In genomic region chr3:48473617-48473952, GRCh38 we compare ENCODE assay signal across 8 cellular contexts. TPM values are rescaled to one million over a fixed set of nuclear protein-coding genes. Genes with fewer than 3 reads are reported as not detected.
DNase-seq lines count a peak whose midpoint lies in the region; ATAC-seq and TF ChIP-seq lines count a peak whose summit lies in the region.

No MANE protein-coding gene starts in this region.

- H3K27me3 ChIP-seq in right lobe of liver, result no peaks in the 10 kb centered on the region

- ATAC-seq in right lobe of liver (no peak), HG02610 (IDR thresholded peaks at IDR 0.05; ENCODE audit: unreplicated experiment) (no peak)

- H3K27ac ChIP-seq in right lobe of liver (peak overlapping the region; percentile 93 to 99 (median 98)), temporal lobe (ENCODE audit: low read depth, low read length) (peak overlapping the region; percentile 98)

- whole genome bisulfite sequencing in right lobe of liver (ENCODE audit: insufficient coverage, low coverage, low lambda C conversion rate, missing lambda C conversion rate), result 58% methylated on average over 5 of the region's 5 CpGs

- H3K36me3 ChIP-seq in right lobe of liver, result peaks cover 0 to 9% (median 0%) of the 10 kb centered on the region in 4 donors

- H3K4me3 Mint-ChIP-seq in activated CD4-positive, alpha-beta T cell treated with anti-CD3 and anti-CD28 coated beads, Interleukin-2, amount 10 ng/mL, durations not matched to agents 24 days and 14 days, result peak overlapping the region; percentile 85
- peak overlapping the region; percentile 76 for H3K4me3 Mint-ChIP-seq in activated T-helper 2 cell treated with anti-CD3 and anti-CD28 coated beads, Interferon-gamma antibody, Interleukin-2, Interleukin-4, amounts not matched to agents 10 μg/mL and 5 μg/mL and 100 μg/mL, durations not matched to agents 14 hours and 24 hours and 36 hours (ENCODE audit: low read depth)

- H3K27me3 Mint-ChIP-seq in activated CD4-positive, alpha-beta T cell treated with anti-CD3 and anti-CD28 coated beads, Interleukin-2, amount 10 ng/mL, durations not matched to agents 24 days and 14 days, result no peaks in the 10 kb centered on the region
- H3K27me3 Mint-ChIP-seq in activated T-helper 2 cell treated with anti-CD3 and anti-CD28 coated beads, Interferon-gamma antibody, Interleukin-2, Interleukin-4, amounts not matched to agents 10 μg/mL and 5 μg/mL and 100 μg/mL, durations not matched to agents 14 hours and 24 hours and 36 hours (ENCODE audit: low read depth), result no peaks in the 10 kb centered on the region

- peaks cover 31% of the 10 kb centered on the region for H3K36me3 Mint-ChIP-seq in activated CD4-positive, alpha-beta T cell treated with anti-CD3 and anti-CD28 coated beads, Interleukin-2, amount 10 ng/mL, durations not matched to agents 24 days and 14 days (ENCODE audit: low read depth)
- peaks cover 22% of the 10 kb centered on the region for H3K36me3 Mint-ChIP-seq in activated T-helper 2 cell treated with anti-CD3 and anti-CD28 coated beads, Interferon-gamma antibody, Interleukin-2, Interleukin-4, amounts not matched to agents 10 μg/mL and 5 μg/mL and 100 μg/mL, durations not matched to agents 14 hours and 24 hours and 36 hours (ENCODE audit: low read depth)

- H3K27ac Mint-ChIP-seq in activated CD4-positive, alpha-beta T cell treated with anti-CD3 and anti-CD28 coated beads, Interleukin-2, amount 10 ng/mL, durations not matched to agents 24 days and 14 days, result peak overlapping the region; percentile 97
- peak overlapping the region; percentile 93 for H3K27ac Mint-ChIP-seq in activated T-helper 2 cell treated with anti-CD3 and anti-CD28 coated beads, Interferon-gamma antibody, Interleukin-2, Interleukin-4, amounts not matched to agents 10 μg/mL and 5 μg/mL and 100 μg/mL, durations not matched to agents 14 hours and 24 hours and 36 hours

- no peak for DNase-seq in activated CD4-positive, alpha-beta T cell treated with anti-CD3 and anti-CD28 coated beads, Interleukin-2, amount 10 ng/mL, durations not matched to agents 24 days and 14 days
- no peak for DNase-seq in activated CD4-positive, alpha-beta T cell treated with anti-CD3 and anti-CD28 coated beads for 48 hours
- no peak for DNase-seq in activated T-helper 2 cell treated with anti-CD3 and anti-CD28 coated beads, Interferon-gamma antibody, Interleukin-2, Interleukin-4, amounts not matched to agents 10 μg/mL and 5 μg/mL and 100 μg/mL, durations not matched to agents 14 hours and 24 hours and 36 hours (ENCODE audit: low spot score)
- no peak for DNase-seq in right lobe of liver
- no peak for DNase-seq in stimulated activated CD4-positive, alpha-beta T cell treated with anti-CD3 and anti-CD28 coated beads, Interleukin-4, amount 100 ng/mL, for 1 hour
- DNase-seq in activated CD4-positive, alpha-beta T cell treated with anti-CD3 and anti-CD28 coated beads for 4 hours, result no peak

- H3K4me1 Mint-ChIP-seq in activated CD4-positive, alpha-beta T cell treated with anti-CD3 and anti-CD28 coated beads, Interleukin-2, amount 10 ng/mL, durations not matched to agents 24 days and 14 days, result peaks cover 47% of the 10 kb centered on the region
- H3K4me1 Mint-ChIP-seq in activated T-helper 2 cell treated with anti-CD3 and anti-CD28 coated beads, Interferon-gamma antibody, Interleukin-2, Interleukin-4, amounts not matched to agents 10 μg/mL and 5 μg/mL and 100 μg/mL, durations not matched to agents 14 hours and 24 hours and 36 hours (ENCODE audit: low read depth), result peaks cover 45% of the 10 kb centered on the region

- intact Hi-C loops in activated CD4-positive, alpha-beta T cell treated with anti-CD3 and anti-CD28 coated beads, Interleukin-2, amount 10 ng/mL, durations not matched to agents 24 days and 14 days (cut with micrococcal nuclease), result loop anchor here (1.0 to 10.0 kb wide), 6 partner anchors 8 to 1851 kb away; partner anchors contain the start of genes ATRIP, CDC25A, HYAL2 and TUSC2
- intact Hi-C loops in activated T-helper 2 cell treated with anti-CD3 and anti-CD28 coated beads, Interferon-gamma antibody, Interleukin-2, Interleukin-4, amounts not matched to agents 10 μg/mL and 5 μg/mL and 100 μg/mL, durations not matched to agents 14 hours and 24 hours and 36 hours (cut with micrococcal nuclease), result loop anchor here (2.0 to 10.0 kb wide), 5 partner anchors 27 to 189 kb away; partner anchors contain the start of genes ATRIP, CELSR3, PFKFB4 and SHISA5
- intact Hi-C loops in right lobe of liver (cut with DNase I), result no loop called here

- no peaks in the 10 kb centered on the region for H3K9me3 ChIP-seq in right lobe of liver

- peak overlapping the region in 1 of 3 donors; percentile 91 for H3K4me3 ChIP-seq in right lobe of liver

- peaks cover 0 to 41% (median 20%) of the 10 kb centered on the region in 4 donors for H3K4me1 ChIP-seq in right lobe of liver

- no peaks in the 10 kb centered on the region for H3K9me3 Mint-ChIP-seq in activated CD4-positive, alpha-beta T cell treated with anti-CD3 and anti-CD28 coated beads, Interleukin-2, amount 10 ng/mL, durations not matched to agents 24 days and 14 days
- no peaks in the 10 kb centered on the region for H3K9me3 Mint-ChIP-seq in activated T-helper 2 cell treated with anti-CD3 and anti-CD28 coated beads, Interferon-gamma antibody, Interleukin-2, Interleukin-4, amounts not matched to agents 10 μg/mL and 5 μg/mL and 100 μg/mL, durations not matched to agents 14 hours and 24 hours and 36 hours

- no peak for TF ChIP-seq POLR2A in right lobe of liver (IDR thresholded peaks at IDR 0.05)

- TF ChIP-seq CTCF in right lobe of liver (IDR thresholded peaks at IDR 0.05), result no peak

RNA-seq across cellular contexts. Expression of gene ATRIP, which starts 27.0 kb away (rescaled TPM):
- total RNA-seq in activated CD4-positive, alpha-beta T cell treated with anti-CD3 and anti-CD28 coated beads, Interleukin-2, amount 10 ng/mL, durations not matched to agents 24 days and 14 days, result 18.3 and 20.0 TPM in 2 replicates
- 16.9 and 17.5 TPM in 2 replicates for total RNA-seq in activated T-helper 2 cell treated with anti-CD3 and anti-CD28 coated beads, Interferon-gamma antibody, Interleukin-2, Interleukin-4, amounts not matched to agents 10 μg/mL and 5 μg/mL and 100 μg/mL, durations not matched to agents 14 hours and 24 hours and 36 hours
- total RNA-seq in right lobe of liver (1 to 10 TPM; 2.4 to 4.5 (median 3.2) TPM), temporal lobe (4.7 TPM)

RNA-seq across cellular contexts. Expression of gene SHISA5, which starts 30.4 kb away (rescaled TPM):
- 79.1 and 84.9 TPM in 2 replicates for total RNA-seq in activated CD4-positive, alpha-beta T cell treated with anti-CD3 and anti-CD28 coated beads, Interleukin-2, amount 10 ng/mL, durations not matched to agents 24 days and 14 days
- 65.6 and 69.5 TPM in 2 replicates for total RNA-seq in activated T-helper 2 cell treated with anti-CD3 and anti-CD28 coated beads, Interferon-gamma antibody, Interleukin-2, Interleukin-4, amounts not matched to agents 10 μg/mL and 5 μg/mL and 100 μg/mL, durations not matched to agents 14 hours and 24 hours and 36 hours
- 100 to 1,000 TPM in 4 of 6 experiments, 10 to 100 TPM in 2; 76.3 to 118 (median 101) TPM for total RNA-seq in right lobe of liver
- total RNA-seq in temporal lobe, result 47.5 TPM

RNA-seq across cellular contexts. Expression of gene TMA7, which starts 33.5 kb away (rescaled TPM):
- total RNA-seq in activated CD4-positive, alpha-beta T cell treated with anti-CD3 and anti-CD28 coated beads, Interleukin-2, amount 10 ng/mL, durations not matched to agents 24 days and 14 days, result 272 and 275 TPM in 2 replicates
- total RNA-seq in activated T-helper 2 cell treated with anti-CD3 and anti-CD28 coated beads, Interferon-gamma antibody, Interleukin-2, Interleukin-4, amounts not matched to agents 10 μg/mL and 5 μg/mL and 100 μg/mL, durations not matched to agents 14 hours and 24 hours and 36 hours, result 270 and 289 TPM in 2 replicates
- total RNA-seq in right lobe of liver, result 100 to 1,000 TPM in 2 of 6 experiments, 10 to 100 TPM in 4; 64.8 to 182 (median 80.1) TPM
- total RNA-seq in temporal lobe, result 120 TPM

RNA-seq across cellular contexts. Expression of gene CCDC51, which starts 33.7 kb away (rescaled TPM):
- 24.4 and 25.9 TPM in 2 replicates for total RNA-seq in activated CD4-positive, alpha-beta T cell treated with anti-CD3 and anti-CD28 coated beads, Interleukin-2, amount 10 ng/mL, durations not matched to agents 24 days and 14 days
- total RNA-seq in activated T-helper 2 cell treated with anti-CD3 and anti-CD28 coated beads, Interferon-gamma antibody, Interleukin-2, Interleukin-4, amounts not matched to agents 10 μg/mL and 5 μg/mL and 100 μg/mL, durations not matched to agents 14 hours and 24 hours and 36 hours, result 22.2 and 23.7 TPM in 2 replicates
- 10 to 100 TPM in 2 of 6 experiments, 1 to 10 TPM in 4; 5.9 to 16.0 (median 8.1) TPM for total RNA-seq in right lobe of liver
- total RNA-seq in temporal lobe, result 7.4 TPM

RNA-seq across cellular contexts. Expression of gene PLXNB1, which starts 43.7 kb away (rescaled TPM):
- 5.7 and 6.5 TPM in 2 replicates for total RNA-seq in activated CD4-positive, alpha-beta T cell treated with anti-CD3 and anti-CD28 coated beads, Interleukin-2, amount 10 ng/mL, durations not matched to agents 24 days and 14 days
- 6.8 and 7.0 TPM in 2 replicates for total RNA-seq in activated T-helper 2 cell treated with anti-CD3 and anti-CD28 coated beads, Interferon-gamma antibody, Interleukin-2, Interleukin-4, amounts not matched to agents 10 μg/mL and 5 μg/mL and 100 μg/mL, durations not matched to agents 14 hours and 24 hours and 36 hours
- total RNA-seq in right lobe of liver (100 to 1,000 TPM in 2 of 6 experiments, 10 to 100 TPM in 4; 65.9 to 132 (median 86.5) TPM), temporal lobe (50.9 TPM)

Comparison
In these comparisons a context has a peak if more than half of its experiments do, and no peak if none do; other contexts are left out.
1. intact Hi-C loops: an anchor here in activated CD4-positive, alpha-beta T cell treated with anti-CD3 and anti-CD28 coated beads, Interleukin-2, amount 10 ng/mL, durations not matched to agents 24 days and 14 days (1.0 to 10.0 kb wide) and activated T-helper 2 cell treated with anti-CD3 and anti-CD28 coated beads, Interferon-gamma antibody, Interleukin-2, Interleukin-4, amounts not matched to agents 10 μg/mL and 5 μg/mL and 100 μg/mL, durations not matched to agents 14 hours and 24 hours and 36 hours (2.0 to 10.0 kb wide); none called in right lobe of liver.